21 cellular contexts compared by ENCODE assay signal in the genomic region with DNA sequence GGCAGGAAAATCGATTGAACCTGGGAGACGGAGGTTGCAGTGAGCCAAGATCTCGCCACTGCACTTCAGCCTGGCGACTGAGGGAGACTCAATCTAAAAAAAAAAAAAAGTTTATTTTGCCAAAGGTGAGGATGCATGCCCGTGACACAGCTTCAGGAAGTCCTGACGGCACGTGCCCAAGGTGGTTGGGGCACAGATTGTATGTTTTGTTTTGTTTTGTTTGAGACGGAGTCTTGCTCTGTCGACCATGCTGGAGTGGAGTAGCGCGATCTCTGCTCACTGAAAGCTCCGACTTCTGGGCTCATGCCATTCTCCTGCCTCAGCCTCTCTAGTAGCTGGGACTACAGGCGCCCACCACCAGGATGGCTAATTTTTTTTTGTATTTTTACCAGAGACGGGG. TPM values are rescaled to one million over a fixed set of nuclear protein-coding genes. Genes with fewer than 3 reads are reported as not detected.
DNase-seq lines count a peak whose midpoint lies in the region; ATAC-seq and TF ChIP-seq lines count a peak whose summit lies in the region.
"Had no signal": no experiment of that assay in that cellular context is flagged by ENCODE, and none has a peak within 500 bp of the region (broad histone marks: within the 10 kb centered on the region; RNA-seq: fewer than 3 reads in every experiment).

No MANE protein-coding gene starts in this region.

- TF ChIP-seq CTCF in Calu3 (IDR thresholded peaks at IDR 0.05; ENCODE audit: unreplicated experiment) (no peak), brain (conservative IDR thresholded peaks at IDR 0.05) (no peak), neural crest cell (conservative IDR thresholded peaks at IDR 0.05) (no peak), RWPE1 (conservative IDR thresholded peaks at IDR 0.05; ENCODE audit: low read depth) (no peak)

- BruUV-seq in Calu3 (replicated peaks; lab: Mats Ljungman, UMichigan) = no TSS peak

- intact Hi-C loops in activated CD4-positive, alpha-beta T cell treated with anti-CD3 and anti-CD28 coated beads for 36 hours (cut with DNase I, micrococcal nuclease) = loop anchor here in 1 of 2 experiments (2.0 to 10.0 kb wide), 3 partner anchors 185 to 1503 kb away; partner anchors contain the start of genes ZNF211, ZNF274 and ZSCAN5A
- intact Hi-C loops in Calu3 (cut with micrococcal nuclease; ENCODE audit: unreplicated experiment) = loop anchor here (10.0 kb wide), 1 partner anchor 133 kb away; the partner anchor contains the start of gene ZNF551

- H3K4me1 Mint-ChIP-seq in activated CD4-positive, alpha-beta T cell treated with anti-CD3 and anti-CD28 coated beads for 36 hours = peaks cover 53% of the 10 kb centered on the region
- peaks cover 50% of the 10 kb centered on the region for H3K4me1 Mint-ChIP-seq in Calu3 (ENCODE audit: low read depth, unreplicated experiment)
- H3K4me1 Mint-ChIP-seq in brain = peaks cover 80% of the 10 kb centered on the region
- peaks cover 47% of the 10 kb centered on the region for H3K4me1 Mint-ChIP-seq in neural crest cell

- CTCF ChIA-PET in activated CD4-positive, alpha-beta T cell treated with anti-CD3 and anti-CD28 coated beads for 36 hours (lab: Charles Lee) = no interaction called here
- CTCF ChIA-PET in Calu3 (lab: Charles Lee) (no interaction called here), RWPE1 (lab: Yijun Ruan, JAX) (no interaction called here)

- H3K27me3 Mint-ChIP-seq in activated CD4-positive, alpha-beta T cell treated with anti-CD3 and anti-CD28 coated beads for 36 hours = no peaks in the 10 kb centered on the region
- no peaks in the 10 kb centered on the region for H3K27me3 Mint-ChIP-seq in Calu3 (ENCODE audit: unreplicated experiment)
- H3K27me3 Mint-ChIP-seq in brain = peaks cover 12% of the 10 kb centered on the region
- H3K27me3 Mint-ChIP-seq in neural crest cell (ENCODE audit: low read depth) = no peaks in the 10 kb centered on the region
- H3K27me3 Mint-ChIP-seq: activated CD8-positive, alpha-beta memory T cell treated with anti-CD3 and anti-CD28 coated beads, Interleukin-2, amount 10 ng/mL, durations not matched to agents 7 days and 5 days had no signal

- peaks cover 31% of the 10 kb centered on the region for H3K36me3 Mint-ChIP-seq in activated CD4-positive, alpha-beta T cell treated with anti-CD3 and anti-CD28 coated beads for 36 hours (ENCODE audit: low read depth)
- H3K36me3 Mint-ChIP-seq in Calu3 (ENCODE audit: insufficient read depth, unreplicated experiment) (peaks cover 64% of the 10 kb centered on the region), brain (peaks cover 31% of the 10 kb centered on the region), neural crest cell (ENCODE audit: low read depth) (peaks cover 5% of the 10 kb centered on the region)

- H3K27ac Mint-ChIP-seq in activated CD4-positive, alpha-beta T cell treated with anti-CD3 and anti-CD28 coated beads for 36 hours = peak overlapping the region; percentile 94
- H3K27ac Mint-ChIP-seq in Calu3 (ENCODE audit: unreplicated experiment) (no peak overlapping the region), brain (peak overlapping the region in 4 of 5 experiments; percentile 56 to 98 (median 88)), neural crest cell (ENCODE audit: unreplicated experiment) (no peak overlapping the region)

- POLR2A ChIA-PET in activated CD4-positive, alpha-beta T cell treated with anti-CD3 and anti-CD28 coated beads for 36 hours (lab: Charles Lee) = no interaction called here
- POLR2A ChIA-PET in RWPE1 (lab: Yijun Ruan, JAX; ENCODE audit: low non-redundant PET) = no interaction called here

- no peaks in the 10 kb centered on the region for H3K9me3 Mint-ChIP-seq in activated CD4-positive, alpha-beta T cell treated with anti-CD3 and anti-CD28 coated beads for 36 hours (ENCODE audit: low read depth)
- H3K9me3 Mint-ChIP-seq in Calu3 (ENCODE audit: low read depth, unreplicated experiment) (peaks cover 2% of the 10 kb centered on the region), brain (no peaks in the 10 kb centered on the region), neural crest cell (no peaks in the 10 kb centered on the region)

- no peak for ATAC-seq in activated CD4-positive, alpha-beta T cell treated with anti-CD3 and anti-CD28 coated beads for 36 hours
- ATAC-seq: activated CD8-positive, alpha-beta memory T cell treated with anti-CD3 and anti-CD28 coated beads, Interleukin-2, amount 10 ng/mL, durations not matched to agents 7 days and 5 days; GM12878; left lobe of liver; psoas muscle; SK-N-SH treated with all-trans-retinoic acid at 6 μM for 48 hours had no signal

- H3K27ac ChIP-seq in RWPE1 = no peak overlapping the region
- H3K27ac ChIP-seq: adrenal gland, psoas muscle, thoracic aorta had no signal

- no peak overlapping the region for H3K4me3 Mint-ChIP-seq in activated CD4-positive, alpha-beta T cell treated with anti-CD3 and anti-CD28 coated beads for 36 hours
- peak overlapping the region; percentile 91 for H3K4me3 Mint-ChIP-seq in Calu3 (ENCODE audit: low read depth, unreplicated experiment)
- peak overlapping the region; percentile 95 to 100 (median 98) for H3K4me3 Mint-ChIP-seq in brain
- peak overlapping the region; percentile 99 for H3K4me3 Mint-ChIP-seq in neural crest cell

- no peak for DNase-seq in activated CD4-positive, alpha-beta T cell treated with anti-CD3 and anti-CD28 coated beads for 36 hours
- DNase-seq in activated CD4-positive, alpha-beta T cell treated with anti-CD3 and anti-CD28 coated beads, Interleukin-2, amount 50 U/mL, for 1 hour = no peak
- DNase-seq in Calu3 = no peak
- no peak for DNase-seq in neural crest cell (ENCODE audit: low read depth, low spot score)
- DNase-seq in NCI-H146 treated with DMSO at 0.1 percent for 48 hours (lab: John Stamatoyannopoulos, UW; ENCODE audit: unreplicated experiment) = no peak
- no peak for DNase-seq in RWPE1 (ENCODE audit: low spot score)
- no peak for DNase-seq in glomerular visceral epithelial cell (ENCODE audit: extremely low spot score)
- DNase-seq: 8988T; activated CD8-positive, alpha-beta memory T cell treated with anti-CD3 and anti-CD28 coated beads, Interleukin-2, amount 10 ng/mL, durations not matched to agents 7 days and 5 days; adrenal gland; dermis blood vessel endothelial cell; DND-41; KBM-7; NCI-H1694 treated with DMSO at 0.1 percent for 48 hours; NCI-H526; psoas muscle had no signal

RNA-seq across cellular contexts. Expression of gene ZNF552, which starts 3.3 kb away (rescaled TPM):
- 1 to 10 TPM; 5.9 to 6.1 TPM for total RNA-seq in activated CD4-positive, alpha-beta T cell treated with anti-CD3 and anti-CD28 coated beads for 36 hours
- 24.0 and 24.8 TPM in 2 replicates for total RNA-seq in Calu3 (2022)
- polyA plus RNA-seq in brain (ENCODE audit: insufficient read depth, low read depth, low replicate concordance) = 1.1 TPM
- total RNA-seq in neural crest cell = 7.3 and 8.8 TPM in 2 replicates

RNA-seq across cellular contexts. Expression of gene ZNF587B, which starts 12.1 kb away (rescaled TPM):
- 10 to 100 TPM; 16.8 to 18.2 TPM for total RNA-seq in activated CD4-positive, alpha-beta T cell treated with anti-CD3 and anti-CD28 coated beads for 36 hours
- total RNA-seq in Calu3 (2022) (31.1 and 31.6 TPM in 2 replicates), neural crest cell (21.6 and 22.6 TPM in 2 replicates)
- polyA plus RNA-seq in brain (ENCODE audit: insufficient read depth, low read depth, low replicate concordance) = 0.59 TPM

RNA-seq across cellular contexts. Expression of gene ZNF587, which starts 31.7 kb away (rescaled TPM):
- 10 to 100 TPM; 20.1 to 22.9 TPM for total RNA-seq in activated CD4-positive, alpha-beta T cell treated with anti-CD3 and anti-CD28 coated beads for 36 hours
- total RNA-seq in Calu3 (2022) = 111 and 113 TPM in 2 replicates
- 4.5 TPM for polyA plus RNA-seq in brain (ENCODE audit: insufficient read depth, low read depth, low replicate concordance)
- total RNA-seq in neural crest cell = 45.4 and 46.1 TPM in 2 replicates

RNA-seq across cellular contexts. Expression of gene ZNF586, which starts 48.5 kb away (rescaled TPM):
- 10 to 100 TPM; 20.3 to 20.5 TPM for total RNA-seq in activated CD4-positive, alpha-beta T cell treated with anti-CD3 and anti-CD28 coated beads for 36 hours
- total RNA-seq in Calu3 (2022) (18.9 and 22.9 TPM in 2 replicates), neural crest cell (19.6 and 20.1 TPM in 2 replicates)
- polyA plus RNA-seq in brain (ENCODE audit: insufficient read depth, low read depth, low replicate concordance) = 4.4 TPM

Comparison
In these comparisons a context has a peak if more than half of its experiments do, and no peak if none do; other contexts are left out.
1. H3K27ac Mint-ChIP-seq: peak in activated CD4-positive, alpha-beta T cell treated with anti-CD3 and anti-CD28 coated beads for 36 hours (single experiment) and brain (4 of 5); none in Calu3 (single experiment) and neural crest cell (single experiment).